Comparison of ENCODE assay signal across 9 cellular contexts in the genomic region with DNA sequence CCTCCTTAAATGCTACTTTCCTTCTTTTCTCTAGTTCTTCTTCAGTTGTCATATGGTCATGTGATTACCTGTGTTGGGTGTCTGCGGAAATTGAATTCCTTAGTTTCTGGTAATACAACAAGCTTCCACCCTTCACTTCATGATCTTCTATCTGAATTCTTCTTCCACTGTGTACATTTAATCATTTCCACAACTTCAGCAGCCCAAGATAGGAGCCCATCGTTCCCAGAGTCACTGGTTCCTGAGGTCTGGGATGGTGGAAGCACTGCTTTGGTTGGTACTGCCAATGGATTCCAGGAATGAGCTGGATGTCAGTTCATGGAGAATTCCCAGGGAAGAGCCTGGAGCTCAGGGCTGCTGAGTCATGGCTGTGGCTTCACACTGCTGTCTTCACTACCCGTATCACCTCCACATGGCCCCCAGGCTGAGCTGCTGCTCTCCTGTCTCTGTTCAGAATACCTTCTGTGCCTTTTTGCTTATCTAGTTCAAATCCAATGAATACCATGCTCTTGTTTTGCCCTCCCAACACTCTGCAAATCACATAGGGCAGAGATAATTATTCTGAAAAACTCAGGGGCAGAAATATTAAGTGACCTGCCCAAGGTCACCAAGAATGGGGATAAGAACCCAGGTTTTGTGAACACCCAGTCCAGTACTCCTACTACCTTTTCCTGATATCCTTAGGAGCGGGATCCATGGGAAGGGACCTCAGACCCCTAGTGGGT.
A peak's percentile ranks its signal among the peaks of the same experiment; 100 is the strongest.
DNase-seq lines count a peak whose midpoint lies in the region; ATAC-seq and TF ChIP-seq lines count a peak whose summit lies in the region.
"Had no signal": no experiment of that assay in that cellular context is flagged by ENCODE, and none has a peak within 500 bp of the region (broad histone marks: within the 10 kb centered on the region; RNA-seq: fewer than 3 reads in every experiment).

No MANE protein-coding gene starts in this region.

- peaks cover 8% of the 10 kb centered on the region for H3K9me3 ChIP-seq in BLaER1
- no peaks in the 10 kb centered on the region for H3K9me3 ChIP-seq in mesodermal cell (ENCODE audit: control insufficient read depth, low read length)
- no peaks in the 10 kb centered on the region for H3K9me3 ChIP-seq in sigmoid colon

- H3K27me3 ChIP-seq in BLaER1: no peaks in the 10 kb centered on the region
- H3K27me3 ChIP-seq in sigmoid colon: no peaks in the 10 kb centered on the region

- TF ChIP-seq EP300 in sigmoid colon (IDR thresholded peaks at IDR 0.05): no peak

- TF ChIP-seq CTCF in astrocyte of the spinal cord (IDR thresholded peaks at IDR 0.05; ENCODE audit: low read depth, low read length): no peak
- no peak for TF ChIP-seq CTCF in sigmoid colon (IDR thresholded peaks at IDR 0.05)

- no peak for TF ChIP-seq POLR2A in sigmoid colon (IDR thresholded peaks at IDR 0.05)

- DNase-seq in HT1080 (ENCODE audit: low read depth): peak; percentile 81
- peak; percentile 21 for DNase-seq in astrocyte of the spinal cord (ENCODE audit: low read depth, low spot score)
- DNase-seq in NCI-H2107 (lab: John Stamatoyannopoulos, UW): no peak
- DNase-seq in sigmoid colon: no peak
- no peak for DNase-seq in NCI-H446 (lab: John Stamatoyannopoulos, UW)

- WGBS in mesodermal cell (ENCODE audit: insufficient coverage in 2 of 2), 2 experiments: 62 to 63% methylated on average over 1 of the region's 4 CpGs
- 35 to 75% methylated on average over 4 of the region's 4 CpGs for WGBS in sigmoid colon, 2 donors

- H3K36me3 ChIP-seq in BLaER1 (peaks cover 76% of the 10 kb centered on the region), mesodermal cell (ENCODE audit: control insufficient read depth, insufficient read depth, low read length) (peaks cover 61% of the 10 kb centered on the region), sigmoid colon (no peaks in the 10 kb centered on the region)

- peaks cover 59% of the 10 kb centered on the region for H4K20me1 ChIP-seq in BLaER1

- in situ Hi-C loops in astrocyte of the spinal cord (cut with HindIII; ENCODE audit: low sequenced_read_pairs): no loop called here

- peak overlapping the region; percentile 58 for H3K4me2 ChIP-seq in BLaER1

- peaks cover 42% of the 10 kb centered on the region for H3K4me1 ChIP-seq in BLaER1
- H3K4me1 ChIP-seq in mesodermal cell (ENCODE audit: control insufficient read depth, insufficient read depth, low read length, poor library complexity, severe bottlenecking): peaks cover 20% of the 10 kb centered on the region
- no peaks in the 10 kb centered on the region for H3K4me1 ChIP-seq in sigmoid colon

- intact Hi-C loops in sigmoid colon (cut with DNase I): no loop called here

- no peak overlapping the region for H3K27ac ChIP-seq in BLaER1
- H3K27ac ChIP-seq in mesodermal cell (ENCODE audit: low read depth, low read length, severe bottlenecking): peak overlapping the region; percentile 60
- H3K27ac ChIP-seq in sigmoid colon: no peak overlapping the region

- no peak overlapping the region for H3K9ac ChIP-seq in BLaER1

- no peak for ATAC-seq in GM18498 (IDR thresholded peaks at IDR 0.05; ENCODE audit: unreplicated experiment)

- H3K4me3 ChIP-seq in BLaER1 (no peak overlapping the region), astrocyte of the spinal cord (ENCODE audit: low read depth, low read length) (no peak overlapping the region), mesodermal cell (ENCODE audit: extremely low read depth, insufficient read depth, low read length, poor library complexity, severe bottlenecking) (no peak overlapping the region), sigmoid colon (no peak overlapping the region)
- H3K4me3 ChIP-seq: skin epidermis had no signal

Comparison
In these comparisons a context has a peak if more than half of its experiments do, and no peak if none do; other contexts are left out.
1. DNase-seq: peak in HT1080 (single experiment) and astrocyte of the spinal cord (single experiment); none in NCI-H2107 (single experiment), sigmoid colon (single experiment) and NCI-H446 (0 of 2).